In genomic region chr11:64649304-64649703, GRCh38 we compare ENCODE assay signal across 9 cellular contexts. TPM values are rescaled to one million over a fixed set of nuclear protein-coding genes. Genes with fewer than 3 reads are reported as not detected.
DNase-seq lines count a peak whose midpoint lies in the region; ATAC-seq, FAIRE-seq and TF ChIP-seq lines count a peak whose summit lies in the region.
"Had no signal": no experiment of that assay in that cellular context is flagged by ENCODE, and none has a peak within 500 bp of the region (broad histone marks: within the 10 kb centered on the region; RNA-seq: fewer than 3 reads in every experiment).

No MANE protein-coding gene starts in this region.

- H3K4me1 Mint-ChIP-seq in astrocyte (ENCODE audit: low read depth, unreplicated experiment), result no peaks in the 10 kb centered on the region
- peaks cover 3% of the 10 kb centered on the region for H3K4me1 Mint-ChIP-seq in activated CD4-positive, alpha-beta memory T cell treated with anti-CD3 and anti-CD28 coated beads for 36 hours (ENCODE audit: low read depth)

- H3K9me3 Mint-ChIP-seq in astrocyte (ENCODE audit: unreplicated experiment), result peaks cover 1% of the 10 kb centered on the region
- no peaks in the 10 kb centered on the region for H3K9me3 Mint-ChIP-seq in activated CD4-positive, alpha-beta memory T cell treated with anti-CD3 and anti-CD28 coated beads for 36 hours

- H3K4me1 ChIP-seq in astrocyte (ENCODE audit: insufficient read depth, low read length), result no peaks in the 10 kb centered on the region

- no peak overlapping the region for H3K4me2 ChIP-seq in astrocyte (ENCODE audit: low read length)

- H3K9me3 ChIP-seq in astrocyte (ENCODE audit: insufficient read depth, low read depth, low read length), result no peaks in the 10 kb centered on the region
- H3K9me3 ChIP-seq: neutrophil had no signal

- CTCF ChIA-PET in activated CD4-positive, alpha-beta memory T cell treated with anti-CD3 and anti-CD28 coated beads for 36 hours (lab: Charles Lee), result interaction anchor here (0.8 to 3.5 kb wide), 6 partner anchors 10 to 200 kb away, joined by 3 to 19 read pairs (median 4); no protein-coding TSS in a partner anchor

- peaks cover 5% of the 10 kb centered on the region for H3K36me3 Mint-ChIP-seq in astrocyte (ENCODE audit: low read depth, unreplicated experiment)
- H3K36me3 Mint-ChIP-seq in activated CD4-positive, alpha-beta memory T cell treated with anti-CD3 and anti-CD28 coated beads for 36 hours, result no peaks in the 10 kb centered on the region

- H3K4me3 Mint-ChIP-seq in astrocyte (ENCODE audit: unreplicated experiment), result no peak overlapping the region
- H3K4me3 Mint-ChIP-seq in activated CD4-positive, alpha-beta memory T cell treated with anti-CD3 and anti-CD28 coated beads for 36 hours, result no peak overlapping the region

- DNase-seq in EH (ENCODE audit: low read depth) (peak; percentile 21), HuH-7.5 (ENCODE audit: low spot score) (peak; percentile 47), astrocyte (ENCODE audit: low read depth) (no peak), medulla oblongata (ENCODE audit: extremely low spot score) (peak; percentile 38), GM03348 (ENCODE audit: low spot score) (no peak)
- DNase-seq in activated CD4-positive, alpha-beta memory T cell treated with anti-CD3 and anti-CD28 coated beads for 36 hours, result no peak

- no peak for FAIRE-seq in astrocyte (lab: Jason Lieb, UNC)

- no peaks in the 10 kb centered on the region for H3K36me3 ChIP-seq in astrocyte (ENCODE audit: insufficient read depth, low read length)
- H3K36me3 ChIP-seq: neutrophil had no signal

- H3K27me3 Mint-ChIP-seq in astrocyte (ENCODE audit: low read depth, unreplicated experiment), result peaks cover 76% of the 10 kb centered on the region
- H3K27me3 Mint-ChIP-seq in activated CD4-positive, alpha-beta memory T cell treated with anti-CD3 and anti-CD28 coated beads for 36 hours, result peaks cover 19% of the 10 kb centered on the region

- POLR2A ChIA-PET in activated CD4-positive, alpha-beta memory T cell treated with anti-CD3 and anti-CD28 coated beads for 36 hours (lab: Charles Lee), result interaction anchor here (0.6 kb wide), 1 partner anchor 112 kb away, joined by 3 read pairs; no protein-coding TSS in a partner anchor

- H3K79me2 ChIP-seq in astrocyte (ENCODE audit: insufficient read depth, low read length), result no peaks in the 10 kb centered on the region

- no peak overlapping the region for H2AFZ ChIP-seq in astrocyte (ENCODE audit: low read depth, low read length)

- peak; percentile 25 for TF ChIP-seq CTCF in astrocyte (IDR thresholded peaks at IDR 0.05; ENCODE audit: insufficient read depth, low read depth, low read length)

- H3K27me3 ChIP-seq in astrocyte (ENCODE audit: insufficient read depth, low read length), result peaks cover 18% of the 10 kb centered on the region

- no peak overlapping the region for H3K4me3 ChIP-seq in astrocyte (ENCODE audit: insufficient read depth, low read depth, low read length)

- no peaks in the 10 kb centered on the region for H4K20me1 ChIP-seq in astrocyte (ENCODE audit: insufficient read depth, low read length)

- no peak overlapping the region for H3K27ac Mint-ChIP-seq in astrocyte (ENCODE audit: unreplicated experiment)
- H3K27ac Mint-ChIP-seq in activated CD4-positive, alpha-beta memory T cell treated with anti-CD3 and anti-CD28 coated beads for 36 hours, result no peak overlapping the region

- no peak overlapping the region for H3K9ac ChIP-seq in astrocyte (ENCODE audit: low read length)

- intact Hi-C loops in activated CD4-positive, alpha-beta memory T cell treated with anti-CD3 and anti-CD28 coated beads for 36 hours (cut with micrococcal nuclease), result loop anchor here (1.0 kb wide), 1 partner anchor 96 kb away; no protein-coding TSS in a partner anchor

- H3K27ac ChIP-seq in astrocyte (ENCODE audit: low read depth, low read length), result no peak overlapping the region
- H3K27ac ChIP-seq: neutrophil had no signal

- ATAC-seq in HG03039 (IDR thresholded peaks at IDR 0.05; ENCODE audit: unreplicated experiment), result no peak
- ATAC-seq in HG03135 (IDR thresholded peaks at IDR 0.05; ENCODE audit: unreplicated experiment), result no peak

RNA-seq across cellular contexts. Expression of gene SLC22A12, which starts 58.3 kb away (rescaled TPM):
- not detected in 2 replicates for total RNA-seq in astrocyte
- not detected for total RNA-seq in activated CD4-positive, alpha-beta memory T cell treated with anti-CD3 and anti-CD28 coated beads for 36 hours

Comparison
In these comparisons a context has a peak if more than half of its experiments do, and no peak if none do; other contexts are left out.
1. DNase-seq: peak in EH (single experiment), HuH-7.5 (single experiment) and medulla oblongata (single experiment); none in astrocyte (single experiment), GM03348 (single experiment) and activated CD4-positive, alpha-beta memory T cell treated with anti-CD3 and anti-CD28 coated beads for 36 hours (single experiment).